ENCODE assay signal across 27 cellular contexts in genomic region chr5:131160134-131160533, GRCh38. TPM values are rescaled to one million over a fixed set of nuclear protein-coding genes. Genes with fewer than 3 reads are reported as not detected.
DNase-seq lines count a peak whose midpoint lies in the region; ATAC-seq and TF ChIP-seq lines count a peak whose summit lies in the region.
"Had no signal": no experiment of that assay in that cellular context is flagged by ENCODE, and none has a peak within 500 bp of the region (broad histone marks: within the 10 kb centered on the region; RNA-seq: fewer than 3 reads in every experiment).

No MANE protein-coding gene starts in this region.

- H3K27me3 Mint-ChIP-seq in activated CD4-positive, alpha-beta memory T cell treated with anti-CD3 and anti-CD28 coated beads for 36 hours = no peaks in the 10 kb centered on the region
- H3K27me3 Mint-ChIP-seq in activated CD4-positive, alpha-beta memory T cell treated with anti-CD3 and anti-CD28 coated beads, Interleukin-2, amount 10 ng/mL, durations not matched to agents 7 days and 5 days = no peaks in the 10 kb centered on the region
- H3K27me3 Mint-ChIP-seq in activated T-helper 1 cell treated with anti-CD3 and anti-CD28 coated beads, Interleukin-12 subunit alpha, Interleukin-12 subunit beta, Interleukin-2, Interleukin-4 antibody, amounts not matched to agents 30 ng/mL and 10 ng/mL and 1 ng/mL, durations not matched to agents 14 hours and 24 hours and 36 hours (ENCODE audit: insufficient read depth) = peaks cover 2% of the 10 kb centered on the region
- H3K27me3 Mint-ChIP-seq in naive thymus-derived CD4-positive, alpha-beta T cell = no peaks in the 10 kb centered on the region
- peaks cover 4% of the 10 kb centered on the region for H3K27me3 Mint-ChIP-seq in glutamatergic neuron (ENCODE audit: unreplicated experiment)
- H3K27me3 Mint-ChIP-seq: activated CD8-positive, alpha-beta memory T cell treated with anti-CD3 and anti-CD28 coated beads, Interleukin-2, amount 10 ng/mL, durations not matched to agents 7 days and 5 days; activated naive CD8-positive, alpha-beta T cell treated with anti-CD3 and anti-CD28 coated beads, Interleukin-2, amount 10 ng/mL, durations not matched to agents 7 days and 5 days; stimulated activated naive B cell treated with anti-CD40 and anti-IgM and Interleukin-4, amounts not matched to agents 10 μg/mL and 1 μg/mL and 100 μg/mL, for 72 hours had no signal

- no peak for ATAC-seq in naive thymus-derived CD4-positive, alpha-beta T cell
- ATAC-seq: activated CD8-positive, alpha-beta memory T cell treated with anti-CD3 and anti-CD28 coated beads, Interleukin-2, amount 10 ng/mL, durations not matched to agents 7 days and 5 days; heart right ventricle; stimulated activated naive B cell treated with anti-CD40 and anti-IgM and Interleukin-4, amounts not matched to agents 10 μg/mL and 1 μg/mL and 100 μg/mL, for 72 hours had no signal

- peaks cover 73% of the 10 kb centered on the region for H3K36me3 Mint-ChIP-seq in activated CD4-positive, alpha-beta memory T cell treated with anti-CD3 and anti-CD28 coated beads for 36 hours
- H3K36me3 Mint-ChIP-seq in activated CD4-positive, alpha-beta memory T cell treated with anti-CD3 and anti-CD28 coated beads, Interleukin-2, amount 10 ng/mL, durations not matched to agents 7 days and 5 days (ENCODE audit: low read depth) = peaks cover 81% of the 10 kb centered on the region
- H3K36me3 Mint-ChIP-seq in activated T-helper 1 cell treated with anti-CD3 and anti-CD28 coated beads, Interleukin-12 subunit alpha, Interleukin-12 subunit beta, Interleukin-2, Interleukin-4 antibody, amounts not matched to agents 30 ng/mL and 10 ng/mL and 1 ng/mL, durations not matched to agents 14 hours and 24 hours and 36 hours (ENCODE audit: low read depth) = peaks cover 69% of the 10 kb centered on the region
- H3K36me3 Mint-ChIP-seq in naive thymus-derived CD4-positive, alpha-beta T cell = peaks cover 8 to 59% (median 51%) of the 10 kb centered on the region in 5 donors
- no peaks in the 10 kb centered on the region for H3K36me3 Mint-ChIP-seq in glutamatergic neuron (ENCODE audit: unreplicated experiment)

- peaks cover 50% of the 10 kb centered on the region for H3K4me1 Mint-ChIP-seq in activated CD4-positive, alpha-beta memory T cell treated with anti-CD3 and anti-CD28 coated beads for 36 hours (ENCODE audit: low read depth)
- H3K4me1 Mint-ChIP-seq in activated CD4-positive, alpha-beta memory T cell treated with anti-CD3 and anti-CD28 coated beads, Interleukin-2, amount 10 ng/mL, durations not matched to agents 7 days and 5 days = peaks cover 46% of the 10 kb centered on the region
- H3K4me1 Mint-ChIP-seq in activated T-helper 1 cell treated with anti-CD3 and anti-CD28 coated beads, Interleukin-12 subunit alpha, Interleukin-12 subunit beta, Interleukin-2, Interleukin-4 antibody, amounts not matched to agents 30 ng/mL and 10 ng/mL and 1 ng/mL, durations not matched to agents 14 hours and 24 hours and 36 hours (ENCODE audit: low read depth) = peaks cover 48% of the 10 kb centered on the region
- peaks cover 19 to 80% (median 62%) of the 10 kb centered on the region in 7 donors for H3K4me1 Mint-ChIP-seq in naive thymus-derived CD4-positive, alpha-beta T cell
- H3K4me1 Mint-ChIP-seq in glutamatergic neuron (ENCODE audit: low read depth, unreplicated experiment) = peaks cover 6% of the 10 kb centered on the region

- H3K27ac ChIP-seq in HEK293 (ENCODE audit: extremely low read depth, low read depth, low read length) = no peak overlapping the region
- H3K27ac ChIP-seq in naive thymus-derived CD4-positive, alpha-beta T cell (ENCODE audit: low read depth, low read length) = no peak overlapping the region
- H3K27ac ChIP-seq: esophagus muscularis mucosa, heart right ventricle, right atrium auricular region, suprapubic skin, upper lobe of left lung had no signal

- no peaks in the 10 kb centered on the region for H3K9me3 ChIP-seq in HEK293 (ENCODE audit: control insufficient read depth, insufficient read depth, low read depth, low read length)
- H3K9me3 ChIP-seq in naive thymus-derived CD4-positive, alpha-beta T cell (ENCODE audit: control insufficient read depth in 2 of 3, low read length in 3 of 3) = no peaks in the 10 kb centered on the region
- H3K9me3 ChIP-seq: esophagus muscularis mucosa, heart right ventricle, right atrium auricular region, suprapubic skin, upper lobe of left lung had no signal

- POLR2A ChIA-PET in activated CD4-positive, alpha-beta memory T cell treated with anti-CD3 and anti-CD28 coated beads for 36 hours (lab: Charles Lee) = interaction anchor here (1.0 kb wide), 1 partner anchor 104 kb away, joined by 4 read pairs; the partner anchor contains the start of gene CDC42SE2
- POLR2A ChIA-PET in activated CD4-positive, alpha-beta memory T cell treated with anti-CD3 and anti-CD28 coated beads, Interleukin-2, amount 10 ng/mL, durations not matched to agents 7 days and 5 days (lab: Charles Lee) = interaction anchor here (7.5 to 8.0 kb wide), 2 partner anchors 95 to 104 kb away, joined by 128 read pairs; partner anchors contain the start of gene CDC42SE2
- POLR2A ChIA-PET in HEK293 (lab: Yijun Ruan, JAX) = no interaction called here
- POLR2A ChIA-PET in naive thymus-derived CD4-positive, alpha-beta T cell (lab: Charles Lee) = no interaction called here

- no peaks in the 10 kb centered on the region for H3K4me1 ChIP-seq in HEK293 (ENCODE audit: control insufficient read depth, insufficient read depth, low read length)
- peaks cover 12 to 21% of the 10 kb centered on the region in 2 donors for H3K4me1 ChIP-seq in naive thymus-derived CD4-positive, alpha-beta T cell (ENCODE audit: control insufficient read depth in 2 of 2, insufficient read depth in 2 of 2, low read length in 2 of 2)

- H3K4me3 Mint-ChIP-seq in activated CD4-positive, alpha-beta memory T cell treated with anti-CD3 and anti-CD28 coated beads for 36 hours = no peak overlapping the region
- H3K4me3 Mint-ChIP-seq in activated CD4-positive, alpha-beta memory T cell treated with anti-CD3 and anti-CD28 coated beads, Interleukin-2, amount 10 ng/mL, durations not matched to agents 7 days and 5 days = no peak overlapping the region
- H3K4me3 Mint-ChIP-seq in activated T-helper 1 cell treated with anti-CD3 and anti-CD28 coated beads, Interleukin-12 subunit alpha, Interleukin-12 subunit beta, Interleukin-2, Interleukin-4 antibody, amounts not matched to agents 30 ng/mL and 10 ng/mL and 1 ng/mL, durations not matched to agents 14 hours and 24 hours and 36 hours = no peak overlapping the region
- peak overlapping the region in 3 of 10 donors; percentile 1 to 15 (median 11) for H3K4me3 Mint-ChIP-seq in naive thymus-derived CD4-positive, alpha-beta T cell
- H3K4me3 Mint-ChIP-seq in glutamatergic neuron (ENCODE audit: unreplicated experiment) = no peak overlapping the region
- H3K4me3 Mint-ChIP-seq: activated CD8-positive, alpha-beta memory T cell treated with anti-CD3 and anti-CD28 coated beads, Interleukin-2, amount 10 ng/mL, durations not matched to agents 7 days and 5 days; activated naive CD8-positive, alpha-beta T cell treated with anti-CD3 and anti-CD28 coated beads, Interleukin-2, amount 10 ng/mL, durations not matched to agents 7 days and 5 days; endodermal cell; stimulated activated naive B cell treated with anti-CD40 and anti-IgM and Interleukin-4, amounts not matched to agents 10 μg/mL and 1 μg/mL and 100 μg/mL, for 72 hours had no signal

- CTCF ChIA-PET in activated CD4-positive, alpha-beta memory T cell treated with anti-CD3 and anti-CD28 coated beads for 36 hours (lab: Charles Lee) = interaction anchor here (0.6 to 1.2 kb wide), 2 partner anchors 105 to 223 kb away, joined by 3 to 6 read pairs; no protein-coding TSS in a partner anchor
- CTCF ChIA-PET in activated CD4-positive, alpha-beta memory T cell treated with anti-CD3 and anti-CD28 coated beads, Interleukin-2, amount 10 ng/mL, durations not matched to agents 7 days and 5 days (lab: Charles Lee) = interaction anchor here (1.1 kb wide), 1 partner anchor 8 kb away, joined by 3 read pairs; no protein-coding TSS in a partner anchor
- CTCF ChIA-PET in HEK293 (lab: Yijun Ruan, JAX) = no interaction called here
- CTCF ChIA-PET in naive thymus-derived CD4-positive, alpha-beta T cell (lab: Charles Lee) = no interaction called here

- peak overlapping the region; percentile 18 for H3K27ac Mint-ChIP-seq in activated CD4-positive, alpha-beta memory T cell treated with anti-CD3 and anti-CD28 coated beads for 36 hours
- H3K27ac Mint-ChIP-seq in activated CD4-positive, alpha-beta memory T cell treated with anti-CD3 and anti-CD28 coated beads, Interleukin-2, amount 10 ng/mL, durations not matched to agents 7 days and 5 days = no peak overlapping the region
- peak overlapping the region; percentile 47 for H3K27ac Mint-ChIP-seq in activated T-helper 1 cell treated with anti-CD3 and anti-CD28 coated beads, Interleukin-12 subunit alpha, Interleukin-12 subunit beta, Interleukin-2, Interleukin-4 antibody, amounts not matched to agents 30 ng/mL and 10 ng/mL and 1 ng/mL, durations not matched to agents 14 hours and 24 hours and 36 hours
- H3K27ac Mint-ChIP-seq in naive thymus-derived CD4-positive, alpha-beta T cell = peak overlapping the region in 5 of 9 donors; percentile 4 to 71 (median 20)
- H3K27ac Mint-ChIP-seq in glutamatergic neuron (ENCODE audit: unreplicated experiment) = no peak overlapping the region
- H3K27ac Mint-ChIP-seq: activated CD8-positive, alpha-beta memory T cell treated with anti-CD3 and anti-CD28 coated beads, Interleukin-2, amount 10 ng/mL, durations not matched to agents 7 days and 5 days; activated naive CD8-positive, alpha-beta T cell treated with anti-CD3 and anti-CD28 coated beads, Interleukin-2, amount 10 ng/mL, durations not matched to agents 7 days and 5 days; endodermal cell had no signal

- no peaks in the 10 kb centered on the region for H3K9me3 Mint-ChIP-seq in activated CD4-positive, alpha-beta memory T cell treated with anti-CD3 and anti-CD28 coated beads for 36 hours
- H3K9me3 Mint-ChIP-seq in activated CD4-positive, alpha-beta memory T cell treated with anti-CD3 and anti-CD28 coated beads, Interleukin-2, amount 10 ng/mL, durations not matched to agents 7 days and 5 days = no peaks in the 10 kb centered on the region
- no peaks in the 10 kb centered on the region for H3K9me3 Mint-ChIP-seq in activated T-helper 1 cell treated with anti-CD3 and anti-CD28 coated beads, Interleukin-12 subunit alpha, Interleukin-12 subunit beta, Interleukin-2, Interleukin-4 antibody, amounts not matched to agents 30 ng/mL and 10 ng/mL and 1 ng/mL, durations not matched to agents 14 hours and 24 hours and 36 hours
- H3K9me3 Mint-ChIP-seq in naive thymus-derived CD4-positive, alpha-beta T cell = peaks cover 0 to 11% (median 0%) of the 10 kb centered on the region in 11 donors
- H3K9me3 Mint-ChIP-seq in glutamatergic neuron (ENCODE audit: unreplicated experiment) = peaks cover 4% of the 10 kb centered on the region
- H3K9me3 Mint-ChIP-seq: activated naive CD8-positive, alpha-beta T cell treated with anti-CD3 and anti-CD28 coated beads, Interleukin-2, amount 10 ng/mL, durations not matched to agents 7 days and 5 days; endodermal cell had no signal

- H3K4me3 ChIP-seq in HEK293 (ENCODE audit: low read depth, low read length) = no peak overlapping the region
- no peak overlapping the region for H3K4me3 ChIP-seq in naive thymus-derived CD4-positive, alpha-beta T cell (ENCODE audit: low read length)
- H3K4me3 ChIP-seq in H7 (ENCODE audit: insufficient read depth, low read depth, low read length) = no peak overlapping the region
- H3K4me3 ChIP-seq: esophagus muscularis mucosa, heart right ventricle, right atrium auricular region, suprapubic skin, upper lobe of left lung had no signal

- H3K36me3 ChIP-seq in HEK293 (ENCODE audit: control insufficient read depth in 2 of 2, insufficient read depth in 1 of 2, low read length in 2 of 2) (peaks cover 52 to 56% of the 10 kb centered on the region in 2 experiments), H7 (replicated peaks; ENCODE audit: control insufficient read depth, insufficient read depth, low read length) (peaks cover 14% of the 10 kb centered on the region)
- H3K36me3 ChIP-seq in naive thymus-derived CD4-positive, alpha-beta T cell (ENCODE audit: control insufficient read depth in 2 of 3, insufficient read depth in 3 of 3, low read length in 3 of 3) = peaks cover 11 to 41% (median 15%) of the 10 kb centered on the region in 3 experiments

- H3K27me3 ChIP-seq in naive thymus-derived CD4-positive, alpha-beta T cell (ENCODE audit: control insufficient read depth in 2 of 2, insufficient read depth in 2 of 2, low read length in 2 of 2) = no peaks in the 10 kb centered on the region
- H3K27me3 ChIP-seq in H7 (ENCODE audit: control insufficient read depth, insufficient read depth, low read length) = no peaks in the 10 kb centered on the region
- H3K27me3 ChIP-seq: esophagus muscularis mucosa, heart right ventricle, right atrium auricular region, suprapubic skin, upper lobe of left lung had no signal

- no peak for DNase-seq in activated CD4-positive, alpha-beta memory T cell treated with anti-CD3 and anti-CD28 coated beads for 36 hours
- DNase-seq in activated CD4-positive, alpha-beta memory T cell treated with anti-CD3 and anti-CD28 coated beads, Interleukin-2, amount 10 ng/mL, durations not matched to agents 7 days and 5 days = no peak
- no peak for DNase-seq in activated T-helper 1 cell treated with anti-CD3 and anti-CD28 coated beads, Interleukin-12 subunit alpha, Interleukin-12 subunit beta, Interleukin-2, Interleukin-4 antibody, amounts not matched to agents 30 ng/mL and 10 ng/mL and 1 ng/mL, durations not matched to agents 14 hours and 24 hours and 36 hours (ENCODE audit: low spot score)
- DNase-seq in naive thymus-derived CD4-positive, alpha-beta T cell = no peak
- no peak for DNase-seq in GM03348 (ENCODE audit: low spot score)
- no peak for DNase-seq in H7
- DNase-seq in glutamatergic neuron = no peak
- DNase-seq: activated CD4-positive, CD25-positive, alpha-beta regulatory T cell treated with anti-CD3 and anti-CD28 coated beads, Interleukin-2, amount 50 U/mL, for 72 hours; activated CD8-positive, alpha-beta memory T cell treated with anti-CD3 and anti-CD28 coated beads, Interleukin-2, amount 10 ng/mL, durations not matched to agents 7 days and 5 days; activated naive CD8-positive, alpha-beta T cell treated with anti-CD3 and anti-CD28 coated beads, Interleukin-2, amount 10 ng/mL, durations not matched to agents 7 days and 5 days; AML-193; caudate nucleus; endodermal cell; foreskin fibroblast; heart right ventricle; NCI-H1436; NCI-H2081; NCI-H226; NCI-H526 treated with DMSO at 0.1 percent for 48 hours; NK-92 treated with Interleukin-12 subunit alpha and Interleukin-12 subunit beta, amount 100 ng/mL, for 24 hours; small intestine; stimulated activated naive B cell treated with anti-CD40 and anti-IgM and Interleukin-4, amounts not matched to agents 10 μg/mL and 1 μg/mL and 100 μg/mL, for 72 hours; upper lobe of left lung had no signal

- intact Hi-C loops in activated CD4-positive, alpha-beta memory T cell treated with anti-CD3 and anti-CD28 coated beads for 36 hours (cut with micrococcal nuclease) = no loop called here
- intact Hi-C loops in activated T-helper 1 cell treated with anti-CD3 and anti-CD28 coated beads, Interleukin-12 subunit alpha, Interleukin-12 subunit beta, Interleukin-2, Interleukin-4 antibody, amounts not matched to agents 30 ng/mL and 10 ng/mL and 1 ng/mL, durations not matched to agents 14 hours and 24 hours and 36 hours (cut with micrococcal nuclease) = loop anchor here (1.0 to 5.0 kb wide), 2 partner anchors 45 to 93 kb away; no protein-coding TSS in a partner anchor
- intact Hi-C loops in naive thymus-derived CD4-positive, alpha-beta T cell (cut with micrococcal nuclease) = no loop called here

- TF ChIP-seq CTCF in HEK293 (tag by site-specific recombination; IDR thresholded peaks at IDR 0.05) (no peak), glutamatergic neuron (IDR thresholded peaks at IDR 0.05; ENCODE audit: partially characterized antibody, unreplicated experiment) (no peak)

RNA-seq across cellular contexts. Expression of gene HINT1, which starts 4.9 kb away (rescaled TPM):
- 100 to 1,000 TPM; 349 to 361 TPM for total RNA-seq in activated CD4-positive, alpha-beta memory T cell treated with anti-CD3 and anti-CD28 coated beads for 36 hours
- total RNA-seq in activated CD4-positive, alpha-beta memory T cell treated with anti-CD3 and anti-CD28 coated beads, Interleukin-2, amount 10 ng/mL, durations not matched to agents 7 days and 5 days = 100 to 1,000 TPM; 323 to 329 TPM
- total RNA-seq in activated T-helper 1 cell treated with anti-CD3 and anti-CD28 coated beads, Interleukin-12 subunit alpha, Interleukin-12 subunit beta, Interleukin-2, Interleukin-4 antibody, amounts not matched to agents 30 ng/mL and 10 ng/mL and 1 ng/mL, durations not matched to agents 14 hours and 24 hours and 36 hours = 249 and 262 TPM in 2 replicates
- 100 to 1,000 TPM; 172 to 319 (median 233) TPM for total RNA-seq in naive thymus-derived CD4-positive, alpha-beta T cell
- 100 to 1,000 TPM; 336 to 376 TPM for polyA plus RNA-seq in naive thymus-derived CD4-positive, alpha-beta T cell
- total RNA-seq in H7 (2014; rRNA removed; shearing (Covaris generic)) = 330 and 344 TPM in 2 replicates
- total RNA-seq in glutamatergic neuron (ENCODE audit: unreplicated experiment) = 180 TPM

RNA-seq across cellular contexts. Expression of gene LYRM7, which starts 10.6 kb away (rescaled TPM):
- 10 to 100 TPM; 16.6 to 18.6 TPM for total RNA-seq in activated CD4-positive, alpha-beta memory T cell treated with anti-CD3 and anti-CD28 coated beads for 36 hours
- total RNA-seq in activated CD4-positive, alpha-beta memory T cell treated with anti-CD3 and anti-CD28 coated beads, Interleukin-2, amount 10 ng/mL, durations not matched to agents 7 days and 5 days = 10 to 100 TPM in 1 of 2 experiments, 1 to 10 TPM in 1; 9.8 to 11.9 TPM
- 13.7 and 15.8 TPM in 2 replicates for total RNA-seq in activated T-helper 1 cell treated with anti-CD3 and anti-CD28 coated beads, Interleukin-12 subunit alpha, Interleukin-12 subunit beta, Interleukin-2, Interleukin-4 antibody, amounts not matched to agents 30 ng/mL and 10 ng/mL and 1 ng/mL, durations not matched to agents 14 hours and 24 hours and 36 hours
- total RNA-seq in naive thymus-derived CD4-positive, alpha-beta T cell = 10 to 100 TPM in 4 of 5 experiments, 1 to 10 TPM in 1; 8.2 to 18.8 (median 16.3) TPM
- 10 to 100 TPM in 1 of 2 donors, 1 to 10 TPM in 1; 3.6 to 11.8 TPM for polyA plus RNA-seq in naive thymus-derived CD4-positive, alpha-beta T cell
- total RNA-seq in H7 (2014; rRNA removed; shearing (Covaris generic)) = 4.5 and 9.3 TPM in 2 replicates
- total RNA-seq in glutamatergic neuron (ENCODE audit: unreplicated experiment) = 6.4 TPM

Comparison
In these comparisons a context has a peak if more than half of its experiments do, and no peak if none do; other contexts are left out.
1. H3K27ac Mint-ChIP-seq: peak in activated CD4-positive, alpha-beta memory T cell treated with anti-CD3 and anti-CD28 coated beads for 36 hours (single experiment), activated T-helper 1 cell treated with anti-CD3 and anti-CD28 coated beads, Interleukin-12 subunit alpha, Interleukin-12 subunit beta, Interleukin-2, Interleukin-4 antibody, amounts not matched to agents 30 ng/mL and 10 ng/mL and 1 ng/mL, durations not matched to agents 14 hours and 24 hours and 36 hours (single experiment) and naive thymus-derived CD4-positive, alpha-beta T cell (5 of 9); none in activated CD4-positive, alpha-beta memory T cell treated with anti-CD3 and anti-CD28 coated beads, Interleukin-2, amount 10 ng/mL, durations not matched to agents 7 days and 5 days (single experiment) and glutamatergic neuron (single experiment).
2. CTCF ChIA-PET loops: an anchor here in activated CD4-positive, alpha-beta memory T cell treated with anti-CD3 and anti-CD28 coated beads for 36 hours (0.6 to 1.2 kb wide) and activated CD4-positive, alpha-beta memory T cell treated with anti-CD3 and anti-CD28 coated beads, Interleukin-2, amount 10 ng/mL, durations not matched to agents 7 days and 5 days (1.1 kb wide); none called in HEK293 and naive thymus-derived CD4-positive, alpha-beta T cell.
3. POLR2A ChIA-PET loops: an anchor here in activated CD4-positive, alpha-beta memory T cell treated with anti-CD3 and anti-CD28 coated beads for 36 hours (1.0 kb wide) and activated CD4-positive, alpha-beta memory T cell treated with anti-CD3 and anti-CD28 coated beads, Interleukin-2, amount 10 ng/mL, durations not matched to agents 7 days and 5 days (7.5 to 8.0 kb wide); none called in HEK293 and naive thymus-derived CD4-positive, alpha-beta T cell.